Comparison of ENCODE assay signal across 31 cellular contexts in genomic region chr2:50108245-50108644, GRCh38.
"Had no signal": no experiment of that assay in that cellular context is flagged by ENCODE, and none has a peak within 500 bp of the region (broad histone marks: within the 10 kb centered on the region; RNA-seq: fewer than 3 reads in every experiment).

No MANE protein-coding gene starts in this region.

- H3K27me3 ChIP-seq: neural progenitor cell, ovary, spleen, suprapubic skin, thyroid gland, tibial nerve, upper lobe of left lung, vagina had no signal

- H3K4me2 ChIP-seq: neural progenitor cell, smooth muscle cell had no signal

- H3K9ac ChIP-seq: neural progenitor cell, parathyroid adenoma had no signal

- H3K27ac ChIP-seq: neural progenitor cell, ovary, parathyroid adenoma, psoas muscle, skin epidermis, spleen, suprapubic skin, thoracic aorta, thyroid gland, tibial nerve, upper lobe of left lung, vagina had no signal

- H3K4me1 ChIP-seq: neural progenitor cell, parathyroid adenoma, psoas muscle, spleen, suprapubic skin, upper lobe of left lung, vagina had no signal

- H2AFZ ChIP-seq: neural progenitor cell, parathyroid adenoma had no signal

- H3K4me3 ChIP-seq: neural progenitor cell, ovary, psoas muscle, skin epidermis, smooth muscle cell, spleen, suprapubic skin, thoracic aorta, thyroid gland, tibial nerve, upper lobe of left lung, vagina had no signal

- H3K9me3 ChIP-seq: ovary, psoas muscle, spleen, suprapubic skin, thoracic aorta, thyroid gland, tibial nerve, upper lobe of left lung, vagina had no signal

- H3K79me2 ChIP-seq: parathyroid adenoma had no signal

- DNase-seq: naive thymus-derived CD4-positive, alpha-beta T cell; natural killer cell; occipital lobe; ovary; posterior cingulate gyrus; psoas muscle; right cardiac atrium; spleen; stimulated activated CD4-positive, alpha-beta T cell treated with anti-CD3 and anti-CD28 coated beads, Interleukin-12 subunit alpha, Interleukin-12 subunit beta, amount 100 ng/mL, for 4 hours; stimulated activated CD4-positive, alpha-beta T cell treated with anti-CD3 and anti-CD28 coated beads, Interleukin-1b, Interleukin-23, amount 100 ng/mL, for 48 hours; stimulated activated CD4-positive, alpha-beta T cell treated with anti-CD3 and anti-CD28 coated beads, Interleukin-4, amount 100 ng/mL, for 1 hour; stimulated activated CD4-positive, alpha-beta T cell treated with anti-CD3 and anti-CD28 coated beads, Interleukin-4, amount 100 ng/mL, for 4 hours; stimulated activated CD8-positive, alpha-beta memory T cell treated with anti-CD3 and anti-CD28 coated beads, Interleukin-4, amount 100 ng/mL, for 48 hours; stimulated activated naive CD4-positive, alpha-beta T cell; stimulated activated naive CD8-positive, alpha-beta T cell treated with anti-CD3 and anti-CD28 coated beads, Interleukin-15, amount 100 ng/mL, for 72 hours; stimulated activated naive CD8-positive, alpha-beta T cell treated with anti-CD3 and anti-CD28 coated beads, Interleukin-15, Interleukin-2, amounts not matched to agents 100 U/mL and 50 U/mL, for 24 hours; substantia nigra; thyroid gland; trophoblast cell; upper lobe of left lung had no signal

- ATAC-seq: naive thymus-derived CD4-positive, alpha-beta T cell; natural killer cell; psoas muscle; right cardiac atrium; sciatic nerve; stimulated activated memory B cell treated with anti-CD40 and anti-IgM and Interleukin-4, amounts not matched to agents 10 μg/mL and 1 μg/mL and 100 μg/mL, for 72 hours; stimulated activated naive CD8-positive, alpha-beta T cell treated with anti-CD3 and anti-CD28 coated beads, Interleukin-15, amount 100 ng/mL, for 72 hours; stimulated activated naive CD8-positive, alpha-beta T cell treated with anti-CD3 and anti-CD28 coated beads, Interleukin-15, Interleukin-2, amounts not matched to agents 100 U/mL and 50 U/mL, for 24 hours had no signal

- FAIRE-seq: urothelium cell line had no signal

- H3K36me3 ChIP-seq: neural progenitor cell, ovary, spleen, suprapubic skin, thoracic aorta, thyroid gland, tibial nerve, upper lobe of left lung, vagina had no signal
